ENCODE assay signal across 12 cellular contexts in genomic region chr14:101839661-101840060, GRCh38.
A peak's percentile ranks its signal among the peaks of the same experiment; 100 is the strongest.
DNase-seq lines count a peak whose midpoint lies in the region; ATAC-seq and TF ChIP-seq lines count a peak whose summit lies in the region.
"Had no signal": no experiment of that assay in that cellular context is flagged by ENCODE, and none has a peak within 500 bp of the region (broad histone marks: within the 10 kb centered on the region; RNA-seq: fewer than 3 reads in every experiment).

No MANE protein-coding gene starts in this region.

- TF ChIP-seq CTCF in MCF 10A (IDR thresholded peaks at IDR 0.05; ENCODE audit: unreplicated experiment), result no peak
- TF ChIP-seq CTCF in breast epithelium (IDR thresholded peaks at IDR 0.05), result no peak
- no peak for TF ChIP-seq CTCF in endodermal cell (conservative IDR thresholded peaks at IDR 0.05)

- no TSS peak for BruUV-seq in MCF 10A (replicated peaks; lab: Mats Ljungman, UMichigan)

- H3K4me3 Mint-ChIP-seq in MCF 10A (ENCODE audit: unreplicated experiment) (no peak overlapping the region), T-cell (peak overlapping the region; percentile 66 to 77 (median 69)), endodermal cell (no peak overlapping the region)

- DNase-seq in MCF 10A (ENCODE audit: unreplicated experiment) (no peak), breast epithelium (ENCODE audit: low spot score in 2 of 2) (no peak), T-cell (no peak), endodermal cell (no peak), HK-2 (ENCODE audit: unreplicated experiment) (no peak), kidney glomerular epithelial cell (lab: John Stamatoyannopoulos, UW) (no peak)
- DNase-seq: mesendoderm, NCI-H1930, substantia nigra had no signal

- intact Hi-C loops in MCF 10A (cut with micrococcal nuclease) (no loop called here), breast epithelium (cut with DNase I; ENCODE audit: low total_unique reads) (no loop called here)

- no peak overlapping the region for H3K27ac ChIP-seq in breast epithelium
- no peak overlapping the region for H3K27ac ChIP-seq in endodermal cell (ENCODE audit: low read depth, low read length)
- H3K27ac ChIP-seq in stomach smooth muscle (ENCODE audit: low read length), result peak overlapping the region; percentile 18
- H3K27ac ChIP-seq: gastroesophageal sphincter had no signal

- CTCF ChIA-PET in MCF 10A (lab: Yijun Ruan, JAX) (no interaction called here), T-cell (lab: Charles Lee) (interaction anchor here in 1 of 2 donors (0.6 kb wide), 1 partner anchor 133 kb away, joined by 4 read pairs; no protein-coding TSS in a partner anchor)

- no peak overlapping the region for H3K9ac ChIP-seq in endodermal cell (ENCODE audit: extremely low read depth, low read length, poor library complexity, severe bottlenecking)
- H3K9ac ChIP-seq in stomach smooth muscle (ENCODE audit: low read length in 2 of 2), result no peak overlapping the region

- H3K27me3 Mint-ChIP-seq in MCF 10A (ENCODE audit: insufficient read depth, unreplicated experiment) (no peaks in the 10 kb centered on the region), T-cell (no peaks in the 10 kb centered on the region), endodermal cell (ENCODE audit: insufficient read depth) (no peaks in the 10 kb centered on the region)

- TF ChIP-seq POLR2A in breast epithelium (IDR thresholded peaks at IDR 0.05), result no peak

- H3K36me3 ChIP-seq in breast epithelium (no peaks in the 10 kb centered on the region), endodermal cell (ENCODE audit: control insufficient read depth, insufficient read depth, low read length) (peaks cover 9% of the 10 kb centered on the region), stomach smooth muscle (ENCODE audit: control insufficient read depth in 2 of 2, insufficient read depth in 2 of 2, low read length in 2 of 2) (peaks cover 0 to 3% of the 10 kb centered on the region in 2 donors)

- POLR2A ChIA-PET in MCF 10A (lab: Yijun Ruan, JAX) (no interaction called here), T-cell (lab: Charles Lee) (interaction anchor here in 1 of 2 donors (0.6 to 0.9 kb wide), 2 partner anchors 10 to 16 kb away, joined by 3 to 6 read pairs; no protein-coding TSS in a partner anchor)

- H3K27me3 ChIP-seq in breast epithelium (no peaks in the 10 kb centered on the region), endodermal cell (ENCODE audit: control insufficient read depth, insufficient read depth, low read length, poor library complexity, severe bottlenecking) (no peaks in the 10 kb centered on the region), stomach smooth muscle (ENCODE audit: control insufficient read depth in 1 of 2, insufficient read depth in 2 of 2, low read length in 2 of 2) (no peaks in the 10 kb centered on the region)
- H3K27me3 ChIP-seq: gastroesophageal sphincter had no signal

- H3K4me1 ChIP-seq in breast epithelium (peaks cover 0 to 8% of the 10 kb centered on the region in 2 donors), endodermal cell (ENCODE audit: control insufficient read depth, insufficient read depth, low read length) (peaks cover 5% of the 10 kb centered on the region), stomach smooth muscle (ENCODE audit: control insufficient read depth, insufficient read depth, low read length) (peaks cover 38% of the 10 kb centered on the region)

- WGBS in endodermal cell (ENCODE audit: insufficient coverage in 1 of 2, insufficient read length in 1 of 2), 2 experiments, result 99 to 100% methylated on average over 3 to 6 of the region's 6 CpGs

- H3K4me3 ChIP-seq in breast epithelium, result no peak overlapping the region
- H3K4me3 ChIP-seq in endodermal cell (ENCODE audit: low read length), result no peak overlapping the region
- H3K4me3 ChIP-seq in stomach smooth muscle (ENCODE audit: low read length in 2 of 2), result no peak overlapping the region
- H3K4me3 ChIP-seq: gastroesophageal sphincter had no signal

- H3K9me3 ChIP-seq in breast epithelium (no peaks in the 10 kb centered on the region), endodermal cell (ENCODE audit: control insufficient read depth, low read length) (no peaks in the 10 kb centered on the region), stomach smooth muscle (ENCODE audit: control insufficient read depth in 2 of 2, low read length in 2 of 2) (no peaks in the 10 kb centered on the region)
- H3K9me3 ChIP-seq: gastroesophageal sphincter had no signal

- H3K36me3 Mint-ChIP-seq in MCF 10A (ENCODE audit: insufficient read depth, unreplicated experiment), result peaks cover 26% of the 10 kb centered on the region
- H3K36me3 Mint-ChIP-seq in T-cell, result peaks cover 47% of the 10 kb centered on the region
- peaks cover 8% of the 10 kb centered on the region for H3K36me3 Mint-ChIP-seq in endodermal cell (ENCODE audit: low read depth)

- no peaks in the 10 kb centered on the region for H3K9me3 Mint-ChIP-seq in MCF 10A (ENCODE audit: unreplicated experiment)
- H3K9me3 Mint-ChIP-seq in T-cell, result no peaks in the 10 kb centered on the region
- no peaks in the 10 kb centered on the region for H3K9me3 Mint-ChIP-seq in endodermal cell

- ATAC-seq in T-cell (replicated peaks in 1 of 4) (no peak), GM19397 (IDR thresholded peaks at IDR 0.05; ENCODE audit: unreplicated experiment) (no peak)
- ATAC-seq: gastroesophageal sphincter had no signal

- H3K27ac Mint-ChIP-seq in MCF 10A (ENCODE audit: low read depth, unreplicated experiment), result peak overlapping the region; percentile 12
- H3K27ac Mint-ChIP-seq in T-cell, result peak overlapping the region; percentile 92 to 97
- peak overlapping the region; percentile 89 for H3K27ac Mint-ChIP-seq in endodermal cell

- H3K4me1 Mint-ChIP-seq in MCF 10A (ENCODE audit: insufficient read depth, unreplicated experiment) (peaks cover 6% of the 10 kb centered on the region), T-cell (peaks cover 93 to 97% (median 95%) of the 10 kb centered on the region in 3 donors), endodermal cell (peaks cover 13% of the 10 kb centered on the region)

Comparison
In these comparisons a context has a peak if more than half of its experiments do, and no peak if none do; other contexts are left out.
1. H3K27ac Mint-ChIP-seq: peak in every context shown above with its lines; median percentile 94 in T-cell; 89 in endodermal cell; 12 in MCF 10A.
2. H3K4me3 Mint-ChIP-seq: peak in T-cell (3 of 3); none in MCF 10A (single experiment) and endodermal cell (single experiment).